8 cellular contexts compared by ENCODE assay signal in the genomic region with DNA sequence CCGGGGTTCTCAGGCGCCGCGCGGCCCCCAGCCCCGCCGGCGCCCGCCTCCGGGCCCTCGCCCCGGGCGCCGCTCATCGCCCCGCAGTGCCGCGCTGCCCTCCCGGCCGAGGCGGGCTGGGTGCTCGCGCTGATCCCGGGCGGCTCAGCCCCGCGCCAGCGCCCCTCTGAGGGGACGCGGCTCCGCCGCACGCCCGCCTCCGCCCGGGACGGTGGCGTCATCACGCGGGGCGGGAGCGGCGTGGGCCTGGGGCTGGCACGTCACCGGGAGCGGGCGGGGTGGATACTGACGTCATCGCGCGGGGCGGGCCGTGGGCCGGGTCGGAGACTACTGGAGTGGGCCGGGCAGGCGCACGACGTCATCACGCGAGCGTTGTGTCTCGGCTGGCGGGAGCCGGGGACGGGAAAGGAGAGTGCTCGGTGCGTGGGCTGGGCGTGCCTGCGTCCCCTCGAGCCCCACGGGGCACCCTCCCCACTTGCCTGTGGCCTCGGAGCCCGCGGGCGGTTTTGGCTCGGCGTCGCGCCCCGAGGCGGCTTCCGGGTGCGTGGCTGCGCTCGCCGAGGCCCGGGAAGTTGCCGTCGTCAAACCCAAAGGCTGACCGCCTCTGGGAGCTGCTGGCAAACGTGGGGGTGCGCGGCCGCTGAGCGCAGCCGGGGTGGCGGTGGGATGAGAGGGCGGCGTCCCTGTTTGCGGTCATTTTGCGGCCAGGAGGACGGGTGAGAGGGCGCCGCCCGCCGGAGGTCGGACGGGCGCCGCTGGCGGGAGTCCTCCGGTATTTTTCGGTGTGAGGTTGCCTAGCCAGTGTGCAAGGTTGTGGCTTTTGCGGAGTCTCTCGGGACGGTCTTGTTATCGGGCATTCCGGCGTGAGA. TPM values are rescaled to one million over a fixed set of nuclear protein-coding genes. Genes with fewer than 3 reads are reported as not detected.
DNase-seq lines count a peak whose midpoint lies in the region; ATAC-seq and TF ChIP-seq lines count a peak whose summit lies in the region.

A gene with protein sequence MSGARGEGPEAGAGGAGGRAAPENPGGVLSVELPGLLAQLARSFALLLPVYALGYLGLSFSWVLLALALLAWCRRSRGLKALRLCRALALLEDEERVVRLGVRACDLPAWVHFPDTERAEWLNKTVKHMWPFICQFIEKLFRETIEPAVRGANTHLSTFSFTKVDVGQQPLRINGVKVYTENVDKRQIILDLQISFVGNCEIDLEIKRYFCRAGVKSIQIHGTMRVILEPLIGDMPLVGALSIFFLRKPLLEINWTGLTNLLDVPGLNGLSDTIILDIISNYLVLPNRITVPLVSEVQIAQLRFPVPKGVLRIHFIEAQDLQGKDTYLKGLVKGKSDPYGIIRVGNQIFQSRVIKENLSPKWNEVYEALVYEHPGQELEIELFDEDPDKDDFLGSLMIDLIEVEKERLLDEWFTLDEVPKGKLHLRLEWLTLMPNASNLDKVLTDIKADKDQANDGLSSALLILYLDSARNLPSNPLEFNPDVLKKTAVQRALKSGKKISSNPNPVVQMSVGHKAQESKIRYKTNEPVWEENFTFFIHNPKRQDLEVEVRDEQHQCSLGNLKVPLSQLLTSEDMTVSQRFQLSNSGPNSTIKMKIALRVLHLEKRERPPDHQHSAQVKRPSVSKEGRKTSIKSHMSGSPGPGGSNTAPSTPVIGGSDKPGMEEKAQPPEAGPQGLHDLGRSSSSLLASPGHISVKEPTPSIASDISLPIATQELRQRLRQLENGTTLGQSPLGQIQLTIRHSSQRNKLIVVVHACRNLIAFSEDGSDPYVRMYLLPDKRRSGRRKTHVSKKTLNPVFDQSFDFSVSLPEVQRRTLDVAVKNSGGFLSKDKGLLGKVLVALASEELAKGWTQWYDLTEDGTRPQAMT (minus strand): TSS at position 168 of the 869 bp plus-strand sequence. CDS start 91 bp downstream, at position 77.

- H3K9me3 Mint-ChIP-seq in activated T-cell treated with anti-CD3 and anti-CD28 coated beads, Interleukin-2, amount 50 U/mL, for 72 hours: no peaks in the 10 kb centered on the region
- no peaks in the 10 kb centered on the region for H3K9me3 Mint-ChIP-seq in naive thymus-derived CD4-positive, alpha-beta T cell

- H3K36me3 ChIP-seq in Peyer's patch (no peaks in the 10 kb centered on the region), esophagus squamous epithelium (peaks cover 0 to 11% (median 0%) of the 10 kb centered on the region in 3 donors)
- peaks cover 0 to 10% (median 0%) of the 10 kb centered on the region in 3 experiments for H3K36me3 ChIP-seq in naive thymus-derived CD4-positive, alpha-beta T cell (ENCODE audit: control insufficient read depth in 2 of 3, insufficient read depth in 3 of 3, low read length in 3 of 3)

- peak; percentile 81 for ATAC-seq in GM21723 (IDR thresholded peaks at IDR 0.05; ENCODE audit: unreplicated experiment)
- ATAC-seq in activated T-cell treated with anti-CD3 and anti-CD28 coated beads, Interleukin-2, amount 50 U/mL, for 72 hours (replicated peaks in 1 of 2): peak; percentile 82 to 85
- peak; percentile 88 for ATAC-seq in naive thymus-derived CD4-positive, alpha-beta T cell

- peaks cover 7 to 8% of the 10 kb centered on the region in 2 donors for H3K36me3 Mint-ChIP-seq in activated T-cell treated with anti-CD3 and anti-CD28 coated beads, Interleukin-2, amount 50 U/mL, for 72 hours (ENCODE audit: insufficient read depth in 2 of 2)
- peaks cover 0 to 18% (median 3%) of the 10 kb centered on the region in 5 donors for H3K36me3 Mint-ChIP-seq in naive thymus-derived CD4-positive, alpha-beta T cell

- H3K27ac ChIP-seq in Peyer's patch (peak within 1 kb of the TSS; percentile 97 to 99 (median 97)), esophagus squamous epithelium (peak within 1 kb of the TSS; percentile 93 to 99 (median 98))
- H3K27ac ChIP-seq in naive thymus-derived CD4-positive, alpha-beta T cell (ENCODE audit: low read depth, low read length): peak within 1 kb of the TSS; percentile 97

- POLR2A ChIA-PET in naive thymus-derived CD4-positive, alpha-beta T cell (lab: Charles Lee): interaction anchor here (0.5 to 4.9 kb wide), 25 partner anchors 10 to 147 kb away, joined by 3 to 67 read pairs (median 4); a partner anchor contains a TSS

- TF ChIP-seq CTCF in Peyer's patch (IDR thresholded peaks at IDR 0.05) (peak in 4 of 6 experiments; percentile 0 to 33 (median 10)), esophagus squamous epithelium (IDR thresholded peaks at IDR 0.05) (peak in 1 of 6 experiments; percentile 7)

- H3K9me3 ChIP-seq in Peyer's patch (no peaks in the 10 kb centered on the region), esophagus squamous epithelium (no peaks in the 10 kb centered on the region)
- H3K9me3 ChIP-seq in naive thymus-derived CD4-positive, alpha-beta T cell (ENCODE audit: control insufficient read depth in 2 of 3, low read length in 3 of 3): no peaks in the 10 kb centered on the region

- H3K27ac Mint-ChIP-seq in activated T-cell treated with anti-CD3 and anti-CD28 coated beads, Interleukin-2, amount 50 U/mL, for 72 hours: peak within 1 kb of the TSS; percentile 54
- peak within 1 kb of the TSS; percentile 88 to 99 (median 95) for H3K27ac Mint-ChIP-seq in naive thymus-derived CD4-positive, alpha-beta T cell

- peaks cover 46% of the 10 kb centered on the region for H3K4me1 Mint-ChIP-seq in activated T-cell treated with anti-CD3 and anti-CD28 coated beads, Interleukin-2, amount 50 U/mL, for 72 hours (ENCODE audit: low read depth)
- peaks cover 17 to 46% (median 35%) of the 10 kb centered on the region in 7 donors for H3K4me1 Mint-ChIP-seq in naive thymus-derived CD4-positive, alpha-beta T cell

- DNase-seq in DMS79 treated with DMSO at 0.1 percent for 48 hours (lab: John Stamatoyannopoulos, UW): peak; percentile 70
- DNase-seq in KG1 (lab: John Stamatoyannopoulos, UW): peak; percentile 80
- DNase-seq in Peyer's patch: peak; percentile 98 to 100 (median 99)
- peak; percentile 98 to 100 for DNase-seq in activated T-cell treated with anti-CD3 and anti-CD28 coated beads, Interleukin-2, amount 50 U/mL, for 72 hours
- DNase-seq in esophagus squamous epithelium (lab: John Stamatoyannopoulos, UW): peak; percentile 83
- DNase-seq in naive thymus-derived CD4-positive, alpha-beta T cell: peak; percentile 98 to 100 (median 100)
- peak; percentile 96 to 99 (median 99) for DNase-seq in stimulated activated naive CD4-positive, alpha-beta T cell (lab: John Stamatoyannopoulos, UW)

- H3K4me3 Mint-ChIP-seq in activated T-cell treated with anti-CD3 and anti-CD28 coated beads, Interleukin-2, amount 50 U/mL, for 72 hours: peak within 1 kb of the TSS; percentile 89 to 99
- peak within 1 kb of the TSS; percentile 81 to 100 (median 91) for H3K4me3 Mint-ChIP-seq in naive thymus-derived CD4-positive, alpha-beta T cell

- no peaks in the 10 kb centered on the region for H3K27me3 Mint-ChIP-seq in activated T-cell treated with anti-CD3 and anti-CD28 coated beads, Interleukin-2, amount 50 U/mL, for 72 hours (ENCODE audit: low read depth)
- H3K27me3 Mint-ChIP-seq in naive thymus-derived CD4-positive, alpha-beta T cell: peaks cover 0 to 11% (median 0%) of the 10 kb centered on the region in 5 donors

- TF ChIP-seq POLR2A in Peyer's patch (IDR thresholded peaks at IDR 0.05) (peak; percentile 98 to 99), esophagus squamous epithelium (IDR thresholded peaks at IDR 0.05) (peak in 2 of 4 donors; percentile 96 to 100)

- intact Hi-C loops in esophagus squamous epithelium (cut with DNase I): loop anchor here (10.0 kb wide), 1 partner anchor 125 kb away; a partner anchor contains a TSS
- intact Hi-C loops in naive thymus-derived CD4-positive, alpha-beta T cell (cut with micrococcal nuclease): loop anchor here (1.0 to 2.0 kb wide), 13 partner anchors 11 to 148 kb away; a partner anchor contains a TSS

- CTCF ChIA-PET in naive thymus-derived CD4-positive, alpha-beta T cell (lab: Charles Lee): interaction anchor here (0.6 to 1.0 kb wide), 5 partner anchors 14 to 70 kb away, joined by 3 to 7 read pairs (median 4); no protein-coding TSS in a partner anchor

- WGBS in esophagus squamous epithelium, 2 donors: 1% methylated on average over 28 of the region's 120 CpGs; no CpG with 5 or more reads in 1 of the 2 donors

- H3K4me3 ChIP-seq in Peyer's patch (peak within 1 kb of the TSS; percentile 69 to 90 (median 82)), esophagus squamous epithelium (peak within 1 kb of the TSS; percentile 76 to 96 (median 91))
- H3K4me3 ChIP-seq in naive thymus-derived CD4-positive, alpha-beta T cell (ENCODE audit: low read length): peak within 1 kb of the TSS; percentile 67

- H3K27me3 ChIP-seq in Peyer's patch (no peaks in the 10 kb centered on the region), esophagus squamous epithelium (no peaks in the 10 kb centered on the region)
- H3K27me3 ChIP-seq in naive thymus-derived CD4-positive, alpha-beta T cell (ENCODE audit: control insufficient read depth in 2 of 2, insufficient read depth in 2 of 2, low read length in 2 of 2): no peaks in the 10 kb centered on the region

- H3K4me1 ChIP-seq in Peyer's patch (peaks cover 0 to 27% (median 2%) of the 10 kb centered on the region in 4 donors), esophagus squamous epithelium (peaks cover 11 to 46% (median 11%) of the 10 kb centered on the region in 3 donors)
- H3K4me1 ChIP-seq in naive thymus-derived CD4-positive, alpha-beta T cell (ENCODE audit: control insufficient read depth in 2 of 2, insufficient read depth in 2 of 2, low read length in 2 of 2): peaks cover 15 to 23% of the 10 kb centered on the region in 2 donors

RNA-seq across cellular contexts. Expression of the gene that starts here (rescaled TPM):
- total RNA-seq in Peyer's patch (100 to 1,000 TPM in 1 of 4 donors, 10 to 100 TPM in 3; 53.6 to 137 (median 71.0) TPM), esophagus squamous epithelium (10 to 100 TPM; 52.1 to 94.2 (median 60.5) TPM)
- total RNA-seq in activated T-cell treated with anti-CD3 and anti-CD28 coated beads, Interleukin-2, amount 50 U/mL, for 72 hours: 10 to 100 TPM; 68.6 to 68.8 TPM
- total RNA-seq in naive thymus-derived CD4-positive, alpha-beta T cell: 100 to 1,000 TPM; 103 to 129 (median 113) TPM
- polyA plus RNA-seq in naive thymus-derived CD4-positive, alpha-beta T cell: 10 to 100 TPM; 46.3 to 87.2 TPM

Comparison
In these comparisons a context has a peak if more than half of its experiments do, and no peak if none do; other contexts are left out.
1. Peak in every context shown above with its lines: DNase-seq, ATAC-seq, H3K4me3 ChIP-seq and H3K27ac ChIP-seq.